Comparison of ENCODE assay signal across 1 cellular context in the genomic region with DNA sequence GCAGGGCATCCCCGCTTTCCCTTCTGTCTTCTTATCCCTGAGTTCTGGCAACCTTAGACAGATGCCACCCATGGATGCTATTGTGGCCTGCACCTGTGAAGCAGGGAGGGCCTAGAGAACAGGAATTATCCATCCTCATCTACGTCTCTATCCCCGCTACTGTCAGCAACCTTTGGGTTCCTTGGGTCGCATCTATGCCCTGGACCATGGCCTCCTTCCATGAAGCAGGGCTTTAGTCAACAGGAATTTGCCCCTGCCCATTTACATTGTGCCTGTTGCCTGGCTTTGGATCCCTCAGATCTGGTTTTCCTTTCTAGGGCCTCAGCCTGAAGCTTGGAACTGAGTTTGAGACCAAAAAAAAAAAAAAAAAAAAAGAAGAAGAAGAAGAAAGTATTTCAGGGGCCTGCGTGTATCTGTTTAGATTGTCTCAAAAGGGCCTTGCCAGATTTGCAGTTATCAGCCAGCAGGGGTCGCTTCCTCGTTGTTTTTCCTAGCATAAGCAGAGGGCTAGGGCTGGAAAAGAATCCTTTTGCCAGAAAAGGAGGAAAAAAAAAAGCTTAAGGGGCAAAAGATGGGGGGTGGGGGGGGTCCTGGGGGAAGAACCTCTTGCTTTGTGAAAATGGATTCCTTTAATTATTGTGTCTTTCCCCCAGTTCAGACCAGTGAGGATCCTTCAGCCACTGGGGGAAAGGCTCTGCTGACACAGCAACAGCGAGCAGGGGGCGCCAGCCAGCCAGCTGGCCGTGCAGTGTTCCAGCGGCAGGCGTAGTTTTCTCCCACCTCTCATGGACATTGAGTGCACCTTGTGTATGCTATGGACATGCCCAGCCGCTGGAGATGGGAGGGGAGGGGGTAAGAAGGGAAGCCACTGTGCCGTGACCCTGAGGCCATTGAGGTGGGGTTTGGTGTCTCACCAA.
A peak's percentile ranks its signal among the peaks of the same experiment; 100 is the strongest.
TF ChIP-seq lines count a peak whose summit lies in the region.

No MANE protein-coding gene starts in this region.

TF ChIP-seq in HepG2, 621 proteins besides CTCF, POLR2A, EP300 and RAD21 (continued from another document):
- TF ChIP-seq, protein P1, sequence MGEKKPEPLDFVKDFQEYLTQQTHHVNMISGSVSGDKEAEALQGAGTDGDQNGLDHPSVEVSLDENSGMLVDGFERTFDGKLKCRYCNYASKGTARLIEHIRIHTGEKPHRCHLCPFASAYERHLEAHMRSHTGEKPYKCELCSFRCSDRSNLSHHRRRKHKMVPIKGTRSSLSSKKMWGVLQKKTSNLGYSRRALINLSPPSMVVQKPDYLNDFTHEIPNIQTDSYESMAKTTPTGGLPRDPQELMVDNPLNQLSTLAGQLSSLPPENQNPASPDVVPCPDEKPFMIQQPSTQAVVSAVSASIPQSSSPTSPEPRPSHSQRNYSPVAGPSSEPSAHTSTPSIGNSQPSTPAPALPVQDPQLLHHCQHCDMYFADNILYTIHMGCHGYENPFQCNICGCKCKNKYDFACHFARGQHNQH (CRISPR knock-in tag; IDR thresholded peaks at IDR 0.05): no peak
- TF ChIP-seq TBX2 (CRISPR knock-in tag; IDR thresholded peaks at IDR 0.05; ENCODE audit: borderline replicate concordance): no peak
- TF ChIP-seq HMGXB4 (CRISPR knock-in tag; IDR thresholded peaks at IDR 0.05; ENCODE audit: borderline replicate concordance in 1 of 2, low read depth in 1 of 2): peak; percentile 28 to 47; a peak in 2 of 4 replicates
- peak; percentile 60 for TF ChIP-seq STAG1 (CRISPR knock-in tag; IDR thresholded peaks at IDR 0.05)
- peak; percentile 61 for TF ChIP-seq SMC3 (IDR thresholded peaks at IDR 0.05; ENCODE audit: low read length)
- 0 out of 2 replicates have a peak, but pooled peaks have one; percentile 21 for TF ChIP-seq PATZ1 (CRISPR knock-in tag; IDR thresholded peaks at IDR 0.05)
- peak; percentile 56 for TF ChIP-seq MAFF (IDR thresholded peaks at IDR 0.05; ENCODE audit: low read depth, low read length)
- TF ChIP-seq, protein P2, sequence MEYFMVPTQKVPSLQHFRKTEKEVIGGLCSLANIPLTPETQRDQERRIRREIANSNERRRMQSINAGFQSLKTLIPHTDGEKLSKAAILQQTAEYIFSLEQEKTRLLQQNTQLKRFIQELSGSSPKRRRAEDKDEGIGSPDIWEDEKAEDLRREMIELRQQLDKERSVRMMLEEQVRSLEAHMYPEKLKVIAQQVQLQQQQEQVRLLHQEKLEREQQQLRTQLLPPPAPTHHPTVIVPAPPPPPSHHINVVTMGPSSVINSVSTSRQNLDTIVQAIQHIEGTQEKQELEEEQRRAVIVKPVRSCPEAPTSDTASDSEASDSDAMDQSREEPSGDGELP (IDR thresholded peaks at IDR 0.05; ENCODE audit: borderline replicate concordance, low read depth): peak; percentile 52; the same call in 1 of the 2 replicates
- 0 out of 2 replicates have a peak, but pooled peaks have one; percentile 17 for TF ChIP-seq ZNF687 (CRISPR knock-in tag; IDR thresholded peaks at IDR 0.05)
- no peak for TF ChIP-seq CEBPB (IDR thresholded peaks at IDR 0.05; ENCODE audit: borderline replicate concordance, low read depth, low read length)
- TF ChIP-seq MAFK (conservative IDR thresholded peaks at IDR 0.05 in 1 of 2, IDR thresholded peaks at IDR 0.05 in 1 of 2; ENCODE audit: low read length in 2 of 2): peak; percentile 57 to 70
